Comparison of ENCODE assay signal across 9 cellular contexts in the genomic region with DNA sequence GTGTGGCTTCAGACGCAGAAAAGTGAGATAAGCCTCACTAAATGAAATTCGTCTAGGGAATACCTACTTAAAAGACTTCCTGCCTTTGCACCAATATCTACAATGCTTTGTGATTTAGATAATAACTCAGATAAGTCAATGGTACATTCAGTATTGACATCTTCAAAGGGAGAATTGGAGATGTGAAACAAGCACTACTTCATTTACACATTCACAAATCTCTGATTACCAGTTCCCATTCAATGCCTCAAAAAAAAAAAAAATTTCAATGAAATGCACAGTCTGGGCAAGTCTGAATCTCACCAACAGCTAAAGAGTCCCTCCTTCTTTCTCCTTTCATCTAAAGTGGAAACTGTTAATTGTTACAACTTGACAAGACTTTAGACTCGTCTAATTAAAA. TPM values are rescaled to one million over a fixed set of nuclear protein-coding genes. Genes with fewer than 3 reads are reported as not detected.
DNase-seq lines count a peak whose midpoint lies in the region; ATAC-seq and TF ChIP-seq lines count a peak whose summit lies in the region.
"Had no signal": no experiment of that assay in that cellular context is flagged by ENCODE, and none has a peak within 500 bp of the region (broad histone marks: within the 10 kb centered on the region; RNA-seq: fewer than 3 reads in every experiment).

No MANE protein-coding gene starts in this region.

- peak overlapping the region; percentile 88 for H3K4me3 ChIP-seq in fibroblast of the aortic adventitia (ENCODE audit: low read depth, low read length)
- H3K4me3 ChIP-seq in smooth muscle cell = peak overlapping the region; percentile 90

- peak overlapping the region; percentile 82 for H3K9ac ChIP-seq in smooth muscle cell (ENCODE audit: low read depth)

- H3K9me3 Mint-ChIP-seq in activated CD4-positive, alpha-beta T cell treated with anti-CD3 and anti-CD28 coated beads for 36 hours (ENCODE audit: low read depth) = no peaks in the 10 kb centered on the region
- H3K9me3 Mint-ChIP-seq in T-helper 2 cell treated with Interferon-gamma antibody and Interleukin-4, amounts not matched to agents 5 μg/mL and 100 μg/mL, for 36 hours = no peaks in the 10 kb centered on the region

- POLR2A ChIA-PET in activated CD4-positive, alpha-beta T cell treated with anti-CD3 and anti-CD28 coated beads for 36 hours (lab: Charles Lee) = no interaction called here

- TF ChIP-seq CTCF in fibroblast of the aortic adventitia (IDR thresholded peaks at IDR 0.05; ENCODE audit: insufficient read depth, low read length) = no peak
- TF ChIP-seq CTCF in smooth muscle cell (IDR thresholded peaks at IDR 0.05; ENCODE audit: borderline replicate concordance, insufficient read depth, poor library complexity, severe bottlenecking) = no peak

- no peak overlapping the region for H2AFZ ChIP-seq in smooth muscle cell (ENCODE audit: low read depth)

- peaks cover 26% of the 10 kb centered on the region for H3F3A ChIP-seq in smooth muscle cell (ENCODE audit: low read depth)

- H4K20me1 ChIP-seq in smooth muscle cell (ENCODE audit: low read depth) = peaks cover 65% of the 10 kb centered on the region

- no peaks in the 10 kb centered on the region for H3K9me3 ChIP-seq in smooth muscle cell (replicated peaks; ENCODE audit: low read depth)

- intact Hi-C loops in activated CD4-positive, alpha-beta T cell treated with anti-CD3 and anti-CD28 coated beads for 36 hours (cut with DNase I, micrococcal nuclease) = loop anchor here (2.0 to 5.0 kb wide), 2 partner anchors 21 to 1655 kb away; partner anchors contain the start of gene WSB1 (in 1 of the 2)
- intact Hi-C loops in left colon (cut with DNase I, micrococcal nuclease) = no loop called here

- no peak overlapping the region for H3K4me3 Mint-ChIP-seq in activated CD4-positive, alpha-beta T cell treated with anti-CD3 and anti-CD28 coated beads for 36 hours
- peak overlapping the region; percentile 97 for H3K4me3 Mint-ChIP-seq in T-helper 2 cell treated with Interferon-gamma antibody and Interleukin-4, amounts not matched to agents 5 μg/mL and 100 μg/mL, for 36 hours

- no peaks in the 10 kb centered on the region for H3K27me3 ChIP-seq in smooth muscle cell (ENCODE audit: low read depth)

- H3K36me3 Mint-ChIP-seq in activated CD4-positive, alpha-beta T cell treated with anti-CD3 and anti-CD28 coated beads for 36 hours (ENCODE audit: low read depth) = peaks cover 60% of the 10 kb centered on the region
- peaks cover 57% of the 10 kb centered on the region for H3K36me3 Mint-ChIP-seq in T-helper 2 cell treated with Interferon-gamma antibody and Interleukin-4, amounts not matched to agents 5 μg/mL and 100 μg/mL, for 36 hours (ENCODE audit: low read depth)

- CTCF ChIA-PET in activated CD4-positive, alpha-beta T cell treated with anti-CD3 and anti-CD28 coated beads for 36 hours (lab: Charles Lee) = interaction anchor here (1.0 to 4.2 kb wide), 10 partner anchors 10 to 228 kb away, joined by 3 to 26 read pairs (median 4); partner anchors contain the start of genes RPL23A and TLCD1

- peaks cover 3% of the 10 kb centered on the region for H3K36me3 ChIP-seq in smooth muscle cell (ENCODE audit: low read depth)

- peak overlapping the region; percentile 98 for H3K4me2 ChIP-seq in smooth muscle cell

- H3K79me2 ChIP-seq in smooth muscle cell (ENCODE audit: low read depth) = peaks cover 80% of the 10 kb centered on the region

- H3K4me1 ChIP-seq in smooth muscle cell (ENCODE audit: low read depth) = peaks cover 20% of the 10 kb centered on the region

- H3K27me3 Mint-ChIP-seq in activated CD4-positive, alpha-beta T cell treated with anti-CD3 and anti-CD28 coated beads for 36 hours = no peaks in the 10 kb centered on the region
- H3K27me3 Mint-ChIP-seq in T-helper 2 cell treated with Interferon-gamma antibody and Interleukin-4, amounts not matched to agents 5 μg/mL and 100 μg/mL, for 36 hours (ENCODE audit: low read depth) = no peaks in the 10 kb centered on the region

- peak overlapping the region; percentile 86 for H3K27ac ChIP-seq in smooth muscle cell (ENCODE audit: low read depth)

- no peak for ATAC-seq in activated CD4-positive, alpha-beta T cell treated with anti-CD3 and anti-CD28 coated beads for 36 hours
- no peak for ATAC-seq in left colon

- peak overlapping the region; percentile 92 for H3K27ac Mint-ChIP-seq in activated CD4-positive, alpha-beta T cell treated with anti-CD3 and anti-CD28 coated beads for 36 hours
- H3K27ac Mint-ChIP-seq in T-helper 2 cell treated with Interferon-gamma antibody and Interleukin-4, amounts not matched to agents 5 μg/mL and 100 μg/mL, for 36 hours = peak overlapping the region; percentile 49

- DNase-seq in activated CD4-positive, alpha-beta T cell treated with anti-CD3 and anti-CD28 coated beads for 36 hours = no peak
- DNase-seq in activated CD4-positive, alpha-beta T cell treated with anti-CD3 and anti-CD28 coated beads for 48 hours = no peak
- DNase-seq in T-helper 2 cell treated with Interferon-gamma antibody and Interleukin-4, amounts not matched to agents 5 μg/mL and 100 μg/mL, for 36 hours (ENCODE audit: low spot score) = no peak
- DNase-seq in fibroblast of the aortic adventitia (ENCODE audit: low read depth) = no peak
- DNase-seq in smooth muscle cell (lab: John Stamatoyannopoulos, UW; ENCODE audit: unreplicated experiment) = no peak
- no peak for DNase-seq in left colon
- no peak for DNase-seq in 8988T
- no peak for DNase-seq in UCSD-AML1 (lab: John Stamatoyannopoulos, UW; ENCODE audit: unreplicated experiment)

- peaks cover 60% of the 10 kb centered on the region for H3K4me1 Mint-ChIP-seq in activated CD4-positive, alpha-beta T cell treated with anti-CD3 and anti-CD28 coated beads for 36 hours
- peaks cover 44% of the 10 kb centered on the region for H3K4me1 Mint-ChIP-seq in T-helper 2 cell treated with Interferon-gamma antibody and Interleukin-4, amounts not matched to agents 5 μg/mL and 100 μg/mL, for 36 hours (ENCODE audit: low read depth)

- WGBS in smooth muscle cell (ENCODE audit: low lambda C conversion rate) = 76% methylated on average over 3 of the region's 3 CpGs

RNA-seq across cellular contexts. Expression of gene PHF12, which starts 3.7 kb away (rescaled TPM):
- 10 to 100 TPM; 48.6 to 52.3 TPM for total RNA-seq in activated CD4-positive, alpha-beta T cell treated with anti-CD3 and anti-CD28 coated beads for 36 hours
- total RNA-seq in fibroblast of the aortic adventitia (ENCODE audit: low replicate concordance) (25.7 and 58.1 TPM in 2 replicates), smooth muscle cell (17.8 and 18.9 TPM in 2 replicates), left colon (10 to 100 TPM; 33.1 to 42.3 TPM)
- 12.2 and 14.0 TPM in 2 replicates for polyA plus RNA-seq in smooth muscle cell

RNA-seq across cellular contexts. Expression of gene DHRS13, which starts 44.8 kb away (rescaled TPM):
- 10 to 100 TPM; 23.3 to 29.5 TPM for total RNA-seq in activated CD4-positive, alpha-beta T cell treated with anti-CD3 and anti-CD28 coated beads for 36 hours
- total RNA-seq in fibroblast of the aortic adventitia (ENCODE audit: low replicate concordance) (5.6 and 8.3 TPM in 2 replicates), smooth muscle cell (6.0 and 8.2 TPM in 2 replicates), left colon (1 to 10 TPM; 6.3 to 7.5 TPM)
- 10.1 and 10.5 TPM in 2 replicates for polyA plus RNA-seq in smooth muscle cell

RNA-seq across cellular contexts. Expression of gene FLOT2, which starts 50.1 kb away (rescaled TPM):
- total RNA-seq in activated CD4-positive, alpha-beta T cell treated with anti-CD3 and anti-CD28 coated beads for 36 hours = 10 to 100 TPM; 81.3 to 88.4 TPM
- total RNA-seq in fibroblast of the aortic adventitia (ENCODE audit: low replicate concordance) = 13.0 and 39.9 TPM in 2 replicates
- 18.1 and 20.1 TPM in 2 replicates for total RNA-seq in smooth muscle cell
- polyA plus RNA-seq in smooth muscle cell = 40.1 and 58.3 TPM in 2 replicates
- total RNA-seq in left colon = 10 to 100 TPM; 82.4 to 91.5 TPM

RNA-seq across cellular contexts. Expression of gene SEZ6, which starts 58.2 kb away (rescaled TPM):
- total RNA-seq in activated CD4-positive, alpha-beta T cell treated with anti-CD3 and anti-CD28 coated beads for 36 hours = not detected
- total RNA-seq in fibroblast of the aortic adventitia (ENCODE audit: low replicate concordance) = not detected in 2 replicates
- not detected in 2 replicates for total RNA-seq in smooth muscle cell
- 0.64 TPM in 1 of 2 replicates, not detected in the other for polyA plus RNA-seq in smooth muscle cell
- total RNA-seq in left colon = under 1 TPM; 0.46 to 0.81 TPM
- total RNA-seq: HT1080 had no signal

Comparison
In these comparisons a context has a peak if more than half of its experiments do, and no peak if none do; other contexts are left out.
1. intact Hi-C loops: an anchor here in activated CD4-positive, alpha-beta T cell treated with anti-CD3 and anti-CD28 coated beads for 36 hours (2.0 to 5.0 kb wide); none called in left colon.